In genomic region chr13:39751805-39752204, GRCh38 we compare ENCODE assay signal across 17 cellular contexts.
DNase-seq lines count a peak whose midpoint lies in the region; ATAC-seq, FAIRE-seq and TF ChIP-seq lines count a peak whose summit lies in the region.
"Had no signal": no experiment of that assay in that cellular context is flagged by ENCODE, and none has a peak within 500 bp of the region (broad histone marks: within the 10 kb centered on the region; RNA-seq: fewer than 3 reads in every experiment).

No MANE protein-coding gene starts in this region.

- H3K27ac Mint-ChIP-seq in T-helper 17 cell, result no peak overlapping the region
- H3K27ac Mint-ChIP-seq: CD4-positive, CD25-positive, alpha-beta regulatory T cell had no signal

- no peaks in the 10 kb centered on the region for H3K27me3 Mint-ChIP-seq in T-helper 17 cell
- H3K27me3 Mint-ChIP-seq: CD4-positive, CD25-positive, alpha-beta regulatory T cell had no signal

- no peaks in the 10 kb centered on the region for H3K9me3 ChIP-seq in liver (ENCODE audit: control insufficient read depth in 4 of 4, low read length in 3 of 4)
- no peaks in the 10 kb centered on the region for H3K9me3 ChIP-seq in HepG2 (ENCODE audit: low read length)
- H3K9me3 ChIP-seq in OCI-LY7 (ENCODE audit: low read length), result no peaks in the 10 kb centered on the region
- no peaks in the 10 kb centered on the region for H3K9me3 ChIP-seq in right lobe of liver
- H3K9me3 ChIP-seq in T-helper 17 cell (ENCODE audit: control insufficient read depth, low read length, poor library complexity, severe bottlenecking), result no peaks in the 10 kb centered on the region
- H3K9me3 ChIP-seq: BE2C, Caco-2 had no signal

- no peak for TF ChIP-seq RAD21 in liver (IDR thresholded peaks at IDR 0.05)
- no peak for TF ChIP-seq RAD21 in HepG2 (CRISPR knock-in tag; IDR thresholded peaks at IDR 0.05)

- no peaks in the 10 kb centered on the region for H3K36me3 ChIP-seq in liver (ENCODE audit: control insufficient read depth in 4 of 4, insufficient read depth in 3 of 4, low read depth in 1 of 4, low read length in 3 of 4)
- no peaks in the 10 kb centered on the region; a peak in 1 of 5 replicates for H3K36me3 ChIP-seq in HepG2 (replicated peaks in 1 of 2; ENCODE audit: control insufficient read depth in 1 of 2, insufficient read depth in 2 of 2, low read length in 2 of 2)
- H3K36me3 ChIP-seq in OCI-LY7 (ENCODE audit: insufficient read depth, low read length), result no peaks in the 10 kb centered on the region
- no peaks in the 10 kb centered on the region for H3K36me3 ChIP-seq in right lobe of liver
- H3K36me3 ChIP-seq: BE2C had no signal

- H3K4me3 Mint-ChIP-seq in T-helper 17 cell, result no peak overlapping the region
- H3K4me3 Mint-ChIP-seq: CD4-positive, CD25-positive, alpha-beta regulatory T cell; H9 had no signal

- no peaks in the 10 kb centered on the region for H3K4me1 Mint-ChIP-seq in T-helper 17 cell
- H3K4me1 Mint-ChIP-seq: CD4-positive, CD25-positive, alpha-beta regulatory T cell; H9 had no signal

- no peak overlapping the region for H2AFZ ChIP-seq in HepG2 (ENCODE audit: low read length)
- no peak overlapping the region for H2AFZ ChIP-seq in OCI-LY7 (ENCODE audit: low read length)

- no peak for TF ChIP-seq CTCF in liver (IDR thresholded peaks at IDR 0.05; ENCODE audit: low read depth, low read length, missing input control)
- TF ChIP-seq CTCF in HepG2 (CRISPR knock-in tag; IDR thresholded peaks at IDR 0.05), result no peak
- no peak for TF ChIP-seq CTCF in OCI-LY7 (conservative IDR thresholded peaks at IDR 0.05; ENCODE audit: low read length)
- TF ChIP-seq CTCF in right lobe of liver (IDR thresholded peaks at IDR 0.05), result no peak

- H3K27ac ChIP-seq in liver (ENCODE audit: low read depth in 1 of 2, low read length in 2 of 2), result no peak overlapping the region
- no peak overlapping the region for H3K27ac ChIP-seq in HepG2 (ENCODE audit: extremely low read length, insufficient read depth, low read length)
- H3K27ac ChIP-seq in OCI-LY7 (ENCODE audit: low read depth, low read length, poor library complexity, severe bottlenecking), result no peak overlapping the region
- peak overlapping the region in 1 of 3 donors; percentile 0 for H3K27ac ChIP-seq in right lobe of liver

- H3K27me3 ChIP-seq in liver (ENCODE audit: control insufficient read depth in 4 of 4, insufficient read depth in 4 of 4, low read length in 3 of 4), result no peaks in the 10 kb centered on the region
- H3K27me3 ChIP-seq in HepG2 (ENCODE audit: control insufficient read depth in 1 of 2, insufficient read depth in 2 of 2, low read length in 2 of 2), result no peaks in the 10 kb centered on the region
- no peaks in the 10 kb centered on the region for H3K27me3 ChIP-seq in right lobe of liver
- H3K27me3 ChIP-seq: BE2C had no signal

- DNase-seq in HepG2 (ENCODE audit: low spot score) (no peak), OCI-LY7 (ENCODE audit: low spot score) (no peak), right lobe of liver (peak in 1 of 3 donors; percentile 52), NCI-H510A treated with DMSO at 0.1 percent for 48 hours (lab: John Stamatoyannopoulos, UW) (no peak), T-helper 17 cell (no peak), AG08395 (ENCODE audit: low spot score) (no peak)
- DNase-seq: 8988T; BE2C; C1 segment of cervical spinal cord; Caco-2; CD4-positive, CD25-positive, alpha-beta regulatory T cell; DMS79; GDM1; H9 had no signal

- BruUV-seq in HepG2 (replicated peaks; lab: Mats Ljungman, UMichigan) (no TSS peak), OCI-LY7 (replicated peaks; lab: Mats Ljungman, UMichigan) (TSS peak; percentile 59)

- intact Hi-C loops in HepG2 (cut with micrococcal nuclease; ENCODE audit: unreplicated experiment), result no loop called here
- intact Hi-C loops in OCI-LY7 (cut with micrococcal nuclease; ENCODE audit: unreplicated experiment), result no loop called here
- intact Hi-C loops in right lobe of liver (cut with DNase I), result no loop called here

- H3K4me3 ChIP-seq in liver (ENCODE audit: low read depth in 1 of 3, low read length in 3 of 3), result no peak overlapping the region
- H3K4me3 ChIP-seq in HepG2 (replicated peaks in 1 of 3; ENCODE audit: insufficient read depth in 1 of 3, low read depth in 2 of 3, low read length in 3 of 3), result no peak overlapping the region
- H3K4me3 ChIP-seq in OCI-LY7 (ENCODE audit: low read depth, low read length, poor library complexity, severe bottlenecking), result no peak overlapping the region
- H3K4me3 ChIP-seq in right lobe of liver, result no peak overlapping the region

- TF ChIP-seq POLR2A in HepG2 (IDR thresholded peaks at IDR 0.05; ENCODE audit: insufficient read depth in 1 of 2, low read depth in 2 of 2, low read length in 2 of 2) (no peak), right lobe of liver (IDR thresholded peaks at IDR 0.05) (no peak)

- ATAC-seq in HepG2, result no peak
- ATAC-seq in right lobe of liver, result peak; percentile 66 to 92 (median 74)
- no peak for ATAC-seq in T-helper 17 cell

- H3K36me3 Mint-ChIP-seq in T-helper 17 cell (ENCODE audit: low read depth), result peaks cover 2% of the 10 kb centered on the region

- no peak overlapping the region for H3K9ac ChIP-seq in liver (ENCODE audit: low read depth in 1 of 2, low read length in 2 of 2)
- no peak overlapping the region for H3K9ac ChIP-seq in HepG2 (ENCODE audit: insufficient read depth, low read depth, low read length)

- H4K20me1 ChIP-seq in HepG2 (ENCODE audit: insufficient read depth, low read length) (no peaks in the 10 kb centered on the region), OCI-LY7 (ENCODE audit: insufficient read depth, low read length) (no peaks in the 10 kb centered on the region)

- no peak for FAIRE-seq in HepG2 (lab: Jason Lieb, UNC)
- FAIRE-seq: D721Med, H1 had no signal

- POLR2A ChIA-PET in HepG2 (lab: Yijun Ruan, JAX) (no interaction called here), OCI-LY7 (lab: Charles Lee) (interaction anchor here (0.8 to 1.2 kb wide), 3 partner anchors 23 to 82 kb away, joined by 3 to 4 read pairs (median 3); no protein-coding TSS in a partner anchor)

- H3K4me2 ChIP-seq in HepG2 (ENCODE audit: low read depth, low read length) (no peak overlapping the region), OCI-LY7 (ENCODE audit: low read length) (no peak overlapping the region)

- H3K9me2 ChIP-seq in OCI-LY7 (ENCODE audit: insufficient read depth, low read length), result no peaks in the 10 kb centered on the region

- CTCF ChIA-PET in HepG2 (lab: Yijun Ruan, JAX; ENCODE audit: low intra/inter-chr PET ratio, low total read pairs), result no interaction called here
- CTCF ChIA-PET in OCI-LY7 (lab: Charles Lee; ENCODE audit: unreplicated experiment), result no interaction called here

- no peaks in the 10 kb centered on the region for H3K79me2 ChIP-seq in HepG2 (ENCODE audit: insufficient read depth, low read length)
- no peaks in the 10 kb centered on the region for H3K79me2 ChIP-seq in OCI-LY7 (ENCODE audit: insufficient read depth, low read depth, low read length)

- TF ChIP-seq EP300 in HepG2 (IDR thresholded peaks at IDR 0.05; ENCODE audit: low read depth in 2 of 2, low read length in 2 of 2) (no peak), HepG2 (CRISPR knock-in tag; IDR thresholded peaks at IDR 0.05; ENCODE audit: borderline replicate concordance) (no peak)

- H3K4me1 ChIP-seq in liver (ENCODE audit: control insufficient read depth in 4 of 4, insufficient read depth in 4 of 4, low read length in 3 of 4) (peaks cover 0 to 3% (median 0%) of the 10 kb centered on the region in 4 donors), HepG2 (ENCODE audit: insufficient read depth, low read length) (no peaks in the 10 kb centered on the region), OCI-LY7 (ENCODE audit: insufficient read depth, low read length, poor library complexity, severe bottlenecking) (no peaks in the 10 kb centered on the region), right lobe of liver (no peaks in the 10 kb centered on the region)
- H3K4me1 ChIP-seq: BE2C, Caco-2 had no signal

- in situ Hi-C loops in HepG2 (cut with HindIII; ENCODE audit: extremely low pct_ligation_motif_present, low pct_unique_long_range_greater_than_20kb), result no loop called here

TF ChIP-seq in liver, 16 proteins besides CTCF, POLR2A, EP300 and RAD21:
- TF ChIP-seq NR2F2 (IDR thresholded peaks at IDR 0.05), result no peak
- TF ChIP-seq JUND (IDR thresholded peaks at IDR 0.05), result no peak
- no peak for TF ChIP-seq SP1 (IDR thresholded peaks at IDR 0.05)
- no peak for TF ChIP-seq RXRA (IDR thresholded peaks at IDR 0.05)
- no peak for TF ChIP-seq ATF3 (IDR thresholded peaks at IDR 0.05)
- no peak for TF ChIP-seq HNF4G (IDR thresholded peaks at IDR 0.05)
- TF ChIP-seq YY1 (IDR thresholded peaks at IDR 0.05), result peak; percentile 50
- TF ChIP-seq, protein P1, sequence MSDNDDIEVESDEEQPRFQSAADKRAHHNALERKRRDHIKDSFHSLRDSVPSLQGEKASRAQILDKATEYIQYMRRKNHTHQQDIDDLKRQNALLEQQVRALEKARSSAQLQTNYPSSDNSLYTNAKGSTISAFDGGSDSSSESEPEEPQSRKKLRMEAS (IDR thresholded peaks at IDR 0.05), result peak; percentile 26
- no peak for TF ChIP-seq FOXA1 (IDR thresholded peaks at IDR 0.05)
- no peak for TF ChIP-seq FOXA2 (IDR thresholded peaks at IDR 0.05)
- TF ChIP-seq GABPA (IDR thresholded peaks at IDR 0.05 in 1 of 2, conservative IDR thresholded peaks at IDR 0.05 in 1 of 2), result no peak
- peak; percentile 74 to 75 for TF ChIP-seq HNF4A (conservative IDR thresholded peaks at IDR 0.05)
TF ChIP-seq in liver: peak in this region for 3.

TF ChIP-seq in HepG2, 621 proteins besides CTCF, POLR2A, EP300 and RAD21:
- TF ChIP-seq JDP2 (CRISPR knock-in tag; IDR thresholded peaks at IDR 0.05; ENCODE audit: borderline replicate concordance) (no peak), ZC3H13 (CRISPR knock-in tag; IDR thresholded peaks at IDR 0.05) (no peak), TSC22D2 (CRISPR knock-in tag; IDR thresholded peaks at IDR 0.05; ENCODE audit: borderline replicate concordance) (no peak), KAT8 (CRISPR knock-in tag; IDR thresholded peaks at IDR 0.05) (no peak), RFXANK (CRISPR knock-in tag; IDR thresholded peaks at IDR 0.05) (no peak), JARID2 (CRISPR knock-in tag; IDR thresholded peaks at IDR 0.05; ENCODE audit: insufficient replicate concordance) (no peak), HES4 (CRISPR knock-in tag; IDR thresholded peaks at IDR 0.05; ENCODE audit: borderline replicate concordance) (no peak), CBX1 (IDR thresholded peaks at IDR 0.05; ENCODE audit: low read depth) (no peak), ZMYM4 (CRISPR knock-in tag; IDR thresholded peaks at IDR 0.05) (no peak)
TF ChIP-seq in HepG2: peak in this region for 0.

Comparison
In these comparisons a context has a peak if more than half of its experiments do, and no peak if none do; other contexts are left out.
1. ATAC-seq: peak in right lobe of liver (4 of 4); none in HepG2 (single experiment) and T-helper 17 cell (single experiment).